Comparison of ENCODE assay signal across 17 cellular contexts in genomic region chr6:44571510-44571909, GRCh38.
"Had no signal": no experiment of that assay in that cellular context is flagged by ENCODE, and none has a peak within 500 bp of the region (broad histone marks: within the 10 kb centered on the region; RNA-seq: fewer than 3 reads in every experiment).

No MANE protein-coding gene starts in this region.

- H3K4me3 ChIP-seq: colonic mucosa, heart left ventricle, lung, stomach, thoracic aorta, transverse colon had no signal

- DNase-seq: colonic mucosa; dermis blood vessel endothelial cell; heart left ventricle; left colon; left ventricle myocardium superior; naive thymus-derived CD4-positive, alpha-beta T cell; nephron progenitor cell; right cardiac atrium; small intestine; stimulated activated CD4-positive, alpha-beta T cell treated with anti-CD3 and anti-CD28 coated beads, Interleukin-12 subunit alpha, Interleukin-12 subunit beta, amount 100 ng/mL, for 4 hours; stimulated activated naive CD4-positive, alpha-beta T cell; stomach; substantia nigra; transverse colon had no signal

- H3K36me3 ChIP-seq: colonic mucosa, heart left ventricle, neutrophil, stomach, thoracic aorta, transverse colon had no signal

- H3K27ac ChIP-seq: colonic mucosa, neutrophil, stomach, thoracic aorta, transverse colon had no signal

- H3K9me3 ChIP-seq: colonic mucosa, heart left ventricle, neutrophil, stomach, thoracic aorta, transverse colon had no signal

- H3K4me1 ChIP-seq: colonic mucosa had no signal

- H3K27me3 ChIP-seq: colonic mucosa, heart left ventricle, neutrophil, stomach, transverse colon had no signal

- ATAC-seq: heart left ventricle; left colon; left ventricle myocardium superior; naive thymus-derived CD4-positive, alpha-beta T cell; right cardiac atrium had no signal
